Comparison of ENCODE assay signal across 10 cellular contexts in the genomic region with DNA sequence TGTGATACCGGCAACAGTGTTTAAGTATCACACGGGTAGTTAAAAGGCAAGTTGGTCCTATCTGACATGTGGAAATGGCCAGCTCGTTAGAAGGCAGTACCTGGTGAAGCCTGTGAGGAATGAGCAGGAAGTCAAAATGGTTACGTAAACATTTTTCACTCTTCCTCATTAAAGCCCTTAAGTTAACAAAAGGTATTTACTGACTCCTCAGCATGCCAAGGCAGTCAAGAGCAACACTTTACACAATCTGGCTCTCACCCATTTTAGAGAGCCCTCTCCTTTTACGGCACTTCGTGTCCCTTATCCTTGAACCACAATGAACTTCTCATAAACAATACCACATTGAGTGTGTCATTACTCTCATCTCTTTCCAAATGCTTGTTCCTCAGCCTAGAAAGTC. TPM values are rescaled to one million over a fixed set of nuclear protein-coding genes. Genes with fewer than 3 reads are reported as not detected.
DNase-seq lines count a peak whose midpoint lies in the region; ATAC-seq and TF ChIP-seq lines count a peak whose summit lies in the region.
"Had no signal": no experiment of that assay in that cellular context is flagged by ENCODE, and none has a peak within 500 bp of the region (broad histone marks: within the 10 kb centered on the region; RNA-seq: fewer than 3 reads in every experiment).

No MANE protein-coding gene starts in this region.

- TF ChIP-seq EP300 in gastroesophageal sphincter (IDR thresholded peaks at IDR 0.05) = no peak

- TF ChIP-seq CTCF in gastroesophageal sphincter (IDR thresholded peaks at IDR 0.05) = no peak

- H3K9me3 ChIP-seq in HUES64 (ENCODE audit: insufficient read depth, low read depth, low read length) (no peaks in the 10 kb centered on the region), gastroesophageal sphincter (no peaks in the 10 kb centered on the region)

- H3K27me3 ChIP-seq in HUES64 (ENCODE audit: insufficient read depth, low read length) (no peaks in the 10 kb centered on the region), gastroesophageal sphincter (no peaks in the 10 kb centered on the region), rectal smooth muscle tissue (ENCODE audit: control insufficient read depth, insufficient read depth, low read length) (no peaks in the 10 kb centered on the region)

- H3K4me3 ChIP-seq in HUES64 (ENCODE audit: low read length) (no peak overlapping the region), gastroesophageal sphincter (no peak overlapping the region), rectal smooth muscle tissue (ENCODE audit: low read length) (peak overlapping the region; percentile 36)
- H3K4me3 ChIP-seq: SK-N-MC had no signal

- peaks cover 5% of the 10 kb centered on the region for H3K9me3 Mint-ChIP-seq in activated CD4-positive, alpha-beta T cell treated with anti-CD3 and anti-CD28 coated beads, Interleukin-2, amount 10 ng/mL, durations not matched to agents 7 days and 5 days

- H3K36me3 Mint-ChIP-seq in activated CD4-positive, alpha-beta T cell treated with anti-CD3 and anti-CD28 coated beads, Interleukin-2, amount 10 ng/mL, durations not matched to agents 7 days and 5 days (ENCODE audit: low read depth) = peaks cover 31% of the 10 kb centered on the region

- CTCF ChIA-PET in activated CD4-positive, alpha-beta T cell treated with anti-CD3 and anti-CD28 coated beads, Interleukin-2, amount 10 ng/mL, durations not matched to agents 7 days and 5 days (lab: Charles Lee) = interaction anchor here (1.1 to 3.9 kb wide), 2 partner anchors 12 to 31 kb away, joined by 3 to 15 read pairs; a partner anchor contains a TSS

- no peak overlapping the region for H3K9ac ChIP-seq in HUES64 (ENCODE audit: low read depth, low read length)
- no peak overlapping the region for H3K9ac ChIP-seq in rectal smooth muscle tissue (ENCODE audit: low read length)

- H3K27ac Mint-ChIP-seq in activated CD4-positive, alpha-beta T cell treated with anti-CD3 and anti-CD28 coated beads, Interleukin-2, amount 10 ng/mL, durations not matched to agents 7 days and 5 days = no peak overlapping the region

- peaks cover 30% of the 10 kb centered on the region for H3K4me1 Mint-ChIP-seq in activated CD4-positive, alpha-beta T cell treated with anti-CD3 and anti-CD28 coated beads, Interleukin-2, amount 10 ng/mL, durations not matched to agents 7 days and 5 days

- H3K4me3 Mint-ChIP-seq in activated CD4-positive, alpha-beta T cell treated with anti-CD3 and anti-CD28 coated beads, Interleukin-2, amount 10 ng/mL, durations not matched to agents 7 days and 5 days = no peak overlapping the region

- TF ChIP-seq POLR2A in gastroesophageal sphincter (IDR thresholded peaks at IDR 0.05) = no peak

- 57% methylated on average over 6 of the region's 6 CpGs for WGBS in HUES64
- WGBS in gastroesophageal sphincter (ENCODE audit: low coverage in 1 of 2), 2 donors = 36 to 47% methylated on average over 6 of the region's 6 CpGs

- POLR2A ChIA-PET in activated CD4-positive, alpha-beta T cell treated with anti-CD3 and anti-CD28 coated beads, Interleukin-2, amount 10 ng/mL, durations not matched to agents 7 days and 5 days (lab: Charles Lee) = no interaction called here

- peaks cover 23% of the 10 kb centered on the region for H3K36me3 ChIP-seq in HUES64 (ENCODE audit: insufficient read depth, low read length)
- peaks cover 0 to 30% of the 10 kb centered on the region in 2 donors for H3K36me3 ChIP-seq in gastroesophageal sphincter
- peaks cover 7% of the 10 kb centered on the region for H3K36me3 ChIP-seq in rectal smooth muscle tissue (ENCODE audit: control insufficient read depth, insufficient read depth, low read length)

- peak; percentile 75 to 87 for DNase-seq in NOMO-1 (lab: John Stamatoyannopoulos, UW; ENCODE audit: unreplicated experiment in 2 of 2)
- DNase-seq in amygdala (lab: John Stamatoyannopoulos, UW) = no peak
- no peak for DNase-seq in activated CD4-positive, alpha-beta T cell treated with anti-CD3 and anti-CD28 coated beads, Interleukin-2, amount 10 ng/mL, durations not matched to agents 7 days and 5 days
- DNase-seq: effector memory CD4-positive, alpha-beta T cell had no signal

- H3K27ac ChIP-seq in HUES64 (ENCODE audit: low read depth, low read length) (peak overlapping the region; percentile 50; the same call in 1 of the 2 replicates), gastroesophageal sphincter (peak overlapping the region; percentile 15 to 76 (median 54)), rectal smooth muscle tissue (ENCODE audit: low read depth, low read length) (peak overlapping the region; percentile 14)
- H3K27ac ChIP-seq: SK-N-MC had no signal

- H3K27me3 Mint-ChIP-seq in activated CD4-positive, alpha-beta T cell treated with anti-CD3 and anti-CD28 coated beads, Interleukin-2, amount 10 ng/mL, durations not matched to agents 7 days and 5 days = no peaks in the 10 kb centered on the region

- ATAC-seq in gastroesophageal sphincter (peak; percentile 82), HG03457 (IDR thresholded peaks at IDR 0.05; ENCODE audit: unreplicated experiment) (no peak), HG03045 (IDR thresholded peaks at IDR 0.05; ENCODE audit: unreplicated experiment) (no peak)

- H3K4me1 ChIP-seq in HUES64 (ENCODE audit: insufficient read depth, low read length) = peaks cover 24% of the 10 kb centered on the region
- H3K4me1 ChIP-seq in gastroesophageal sphincter = peaks cover 0 to 53% (median 0%) of the 10 kb centered on the region in 3 donors
- no peaks in the 10 kb centered on the region for H3K4me1 ChIP-seq in rectal smooth muscle tissue (ENCODE audit: control insufficient read depth, insufficient read depth, low read length)

RNA-seq across cellular contexts. Expression of a gene that starts 11.0 kb away (rescaled TPM):
- 11.9 TPM for polyA plus RNA-seq in HUES64 (2013, experiment 1 of 2)
- 14.3 TPM for polyA plus RNA-seq in HUES64 (2013, experiment 2 of 2)
- 10 to 100 TPM; 18.7 to 40.8 (median 25.9) TPM for total RNA-seq in gastroesophageal sphincter
- 10 to 100 TPM; 30.2 to 32.6 TPM for total RNA-seq in activated CD4-positive, alpha-beta T cell treated with anti-CD3 and anti-CD28 coated beads, Interleukin-2, amount 10 ng/mL, durations not matched to agents 7 days and 5 days

Comparison
In these comparisons a context has a peak if more than half of its experiments do, and no peak if none do; other contexts are left out.
1. DNase-seq: peak in NOMO-1 (2 of 2); none in amygdala (0 of 56) and activated CD4-positive, alpha-beta T cell treated with anti-CD3 and anti-CD28 coated beads, Interleukin-2, amount 10 ng/mL, durations not matched to agents 7 days and 5 days (single experiment).
2. Peak in every context shown above with its lines, with median percentiles within 50 percentile points of each other: H3K27ac ChIP-seq.